ENCODE assay signal across 13 cellular contexts in the genomic region with DNA sequence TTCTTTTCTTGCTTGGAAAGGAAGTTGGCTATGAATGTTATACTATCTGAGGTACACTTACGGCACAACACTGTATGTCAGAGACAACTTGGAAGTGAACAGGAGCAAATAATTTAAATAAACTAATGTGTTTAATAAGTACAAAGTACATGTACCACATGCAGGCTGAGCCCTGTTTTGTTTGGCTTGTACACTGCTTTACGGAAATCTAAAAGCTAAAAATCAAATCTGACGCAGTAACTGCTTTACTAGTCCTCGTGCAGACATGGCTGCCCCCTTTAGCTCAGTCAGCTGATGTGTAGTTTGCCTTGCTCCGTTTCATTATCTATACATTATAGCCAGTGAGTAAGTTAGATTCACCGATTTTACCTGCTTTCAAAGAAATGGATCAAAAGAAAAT.
"Had no signal": no experiment of that assay in that cellular context is flagged by ENCODE, and none has a peak within 500 bp of the region (broad histone marks: within the 10 kb centered on the region; RNA-seq: fewer than 3 reads in every experiment).

No MANE protein-coding gene starts in this region.

- H3K27ac ChIP-seq: breast epithelium, esophagus muscularis mucosa, spleen had no signal

- H3K4me1 ChIP-seq: breast epithelium, esophagus muscularis mucosa had no signal

- H3K27me3 ChIP-seq: breast epithelium, esophagus muscularis mucosa, spleen had no signal

- H3K36me3 ChIP-seq: breast epithelium, esophagus muscularis mucosa, spleen had no signal

- H3K4me3 ChIP-seq: breast epithelium, esophagus muscularis mucosa, spleen had no signal

- H3K9me3 ChIP-seq: breast epithelium, esophagus muscularis mucosa had no signal

- DNase-seq: activated CD4-positive, alpha-beta T cell treated with anti-CD3 and anti-CD28 coated beads, Interleukin-2, amount 50 U/mL, for 4 hours; activated CD4-positive, CD25-positive, alpha-beta regulatory T cell treated with anti-CD3 and anti-CD28 coated beads, Interleukin-2, amount 50 U/mL, for 72 hours; activated naive CD4-positive, alpha-beta T cell treated with Interleukin-2 at 50 U/mL for 16 hours; activated T-cell treated with anti-CD3 and anti-CD28 coated beads for 4 hours; anterior cingulate cortex; islet precursor cell; spleen; T-helper 17 cell had no signal

- ATAC-seq: activated T-helper 17 cell treated with anti-CD3 and anti-CD28 coated beads, Interleukin-2, amount 50 U/mL, for 72 hours; sciatic nerve; T-helper 17 cell had no signal

- FAIRE-seq: endometrium had no signal
